ENCODE assay signal across 8 cellular contexts in genomic region chr11:62753736-62754603, GRCh38. TPM values are rescaled to one million over a fixed set of nuclear protein-coding genes. Genes with fewer than 3 reads are reported as not detected.
DNase-seq lines count a peak whose midpoint lies in the region; ATAC-seq, FAIRE-seq and TF ChIP-seq lines count a peak whose summit lies in the region.

Gene ZBTB3 (minus strand): TSS chr11:62754160. CDS start chr11:62753664, 496 bp downstream.

- ATAC-seq in HG02870 (IDR thresholded peaks at IDR 0.05; ENCODE audit: unreplicated experiment) (peak; percentile 95), left ventricle myocardium superior (peak; percentile 97)

- in situ Hi-C loops in GM13976 (cut with MboI; ENCODE audit: low sequenced_read_pairs, unreplicated experiment), result no loop called here

- peak within 1 kb of the TSS; percentile 62 to 66 for H3K4me3 ChIP-seq in prostate gland

- intact Hi-C loops in T-helper 1 cell treated with Interleukin-12 subunit alpha and Interleukin-12 subunit beta and Interleukin-4 antibody, amounts not matched to agents 30 ng/mL and 1 ng/mL, for 36 hours (cut with micrococcal nuclease), result loop anchor here (1.0 to 2.0 kb wide), 13 partner anchors 7 to 163 kb away; partner anchors contain the start of genes NXF1, POLR2G, STX5 and TAF6L
- intact Hi-C loops in left ventricle myocardium superior (cut with micrococcal nuclease), result no loop called here
- intact Hi-C loops in prostate gland (cut with DNase I), result no loop called here

- no peaks in the 10 kb centered on the region for H3K4me1 ChIP-seq in prostate gland (replicated peaks)

- no peaks in the 10 kb centered on the region for H3K36me3 ChIP-seq in prostate gland

- DNase-seq in GM13976 (ENCODE audit: low spot score) (peak; percentile 95), NCI-H146 treated with DMSO at 0.1 percent for 48 hours (lab: John Stamatoyannopoulos, UW; ENCODE audit: unreplicated experiment) (peak; percentile 99), amniotic stem cell (lab: John Stamatoyannopoulos, UW) (peak; percentile 95), left ventricle myocardium superior (peak; percentile 95), prostate gland (ENCODE audit: low spot score) (peak; percentile 99), urothelium cell line (ENCODE audit: low spot score) (peak; percentile 96)

- under 1% methylated on average over 47 of the region's 47 CpGs for WGBS in prostate gland

- no peak for TF ChIP-seq CTCF in GM13976 (IDR thresholded peaks at IDR 0.05; ENCODE audit: borderline replicate concordance, control extremely low read depth, extremely low read depth, insufficient read depth, missing control alignments)
- TF ChIP-seq CTCF in prostate gland (IDR thresholded peaks at IDR 0.05), result peak in 2 of 4 experiments; percentile 20 to 42

- no peaks in the 10 kb centered on the region for H3K27me3 ChIP-seq in prostate gland (replicated peaks; ENCODE audit: insufficient read depth)

- peak; percentile 35 for FAIRE-seq in urothelium cell line (lab: Jason Lieb, UNC)

- no peaks in the 10 kb centered on the region for H3K9me3 ChIP-seq in prostate gland

- peak within 1 kb of the TSS; percentile 91 for H3K27ac ChIP-seq in prostate gland

- TF ChIP-seq POLR2A in prostate gland (IDR thresholded peaks at IDR 0.05), result peak; percentile 63

RNA-seq across cellular contexts. Expression of gene ZBTB3, which starts in this region (rescaled TPM):
- total RNA-seq in T-helper 1 cell treated with Interleukin-12 subunit alpha and Interleukin-12 subunit beta and Interleukin-4 antibody, amounts not matched to agents 30 ng/mL and 1 ng/mL, for 36 hours, result 13.8 and 14.0 TPM in 2 replicates
- total RNA-seq in left ventricle myocardium superior (10.1 TPM), prostate gland (10 to 100 TPM; 14.8 to 19.1 TPM)

Comparison
In these comparisons a context has a peak if more than half of its experiments do, and no peak if none do; other contexts are left out.
1. Peak in every context shown above with its lines: DNase-seq, ATAC-seq, H3K4me3 ChIP-seq and H3K27ac ChIP-seq.